In genomic region chr16:18983565-18984424, GRCh38 we compare ENCODE assay signal across 8 cellular contexts. TPM values are rescaled to one million over a fixed set of nuclear protein-coding genes. Genes with fewer than 3 reads are reported as not detected.
A peak's percentile ranks its signal among the peaks of the same experiment; 100 is the strongest.
DNase-seq lines count a peak whose midpoint lies in the region; ATAC-seq and TF ChIP-seq lines count a peak whose summit lies in the region.

TMC7 (plus strand) TSS chr16:18983934; CDS start chr16:18984064, 130 bp downstream.

- H3K36me3 ChIP-seq in BE2C (no peaks in the 10 kb centered on the region), adipocyte (ENCODE audit: control insufficient read depth, insufficient read depth, low read length, severe bottlenecking) (no peaks in the 10 kb centered on the region), cardiac muscle cell (no peaks in the 10 kb centered on the region), osteoblast (ENCODE audit: insufficient read depth, low read length) (no peaks in the 10 kb centered on the region)

- H3K79me2 ChIP-seq in osteoblast (ENCODE audit: insufficient read depth, low read length) = no peaks in the 10 kb centered on the region

- TF ChIP-seq CTCF in BE2C (IDR thresholded peaks at IDR 0.05; ENCODE audit: low read depth, low read length) (peak; percentile 79), cardiac muscle cell (IDR thresholded peaks at IDR 0.05; ENCODE audit: low read depth, low read length) (peak; percentile 79), osteoblast (IDR thresholded peaks at IDR 0.05; ENCODE audit: extremely low read depth, low read depth, low read length) (peak; percentile 79)

- H3K4me3 ChIP-seq in BE2C (ENCODE audit: low read depth, low read length) (peak within 1 kb of the TSS; percentile 77), adipocyte (ENCODE audit: low read length) (peak within 1 kb of the TSS; percentile 83), cardiac muscle cell (peak within 1 kb of the TSS; percentile 54), osteoblast (ENCODE audit: insufficient read depth, low read length) (peak within 1 kb of the TSS; percentile 83)

- peak within 1 kb of the TSS; percentile 68 for H3K9ac ChIP-seq in adipocyte (ENCODE audit: low read length)

- no peaks in the 10 kb centered on the region for H4K20me1 ChIP-seq in osteoblast (ENCODE audit: insufficient read depth, low read length)

- no peaks in the 10 kb centered on the region for H3K27me3 ChIP-seq in BE2C
- peaks cover 3% of the 10 kb centered on the region for H3K27me3 ChIP-seq in adipocyte (replicated peaks; ENCODE audit: control insufficient read depth, insufficient read depth, low read length)
- H3K27me3 ChIP-seq in cardiac muscle cell = no peaks in the 10 kb centered on the region
- no peaks in the 10 kb centered on the region for H3K27me3 ChIP-seq in osteoblast (ENCODE audit: insufficient read depth, low read length)

- H2AFZ ChIP-seq in osteoblast (ENCODE audit: low read length) = peak within 1 kb of the TSS; percentile 97

- ATAC-seq in GM19467 (IDR thresholded peaks at IDR 0.05; ENCODE audit: unreplicated experiment) (no peak), GM19452 (IDR thresholded peaks at IDR 0.05; ENCODE audit: unreplicated experiment) (no peak)

- H3K9me3 ChIP-seq in BE2C (no peaks in the 10 kb centered on the region), adipocyte (ENCODE audit: control insufficient read depth, low read length) (no peaks in the 10 kb centered on the region), cardiac muscle cell (ENCODE audit: low read depth) (no peaks in the 10 kb centered on the region), osteoblast (ENCODE audit: low read depth, low read length) (no peaks in the 10 kb centered on the region)

- H3K4me1 ChIP-seq in BE2C (no peaks in the 10 kb centered on the region), adipocyte (ENCODE audit: control insufficient read depth, insufficient read depth, low read length) (peaks cover 4% of the 10 kb centered on the region), cardiac muscle cell (ENCODE audit: low read depth) (no peaks in the 10 kb centered on the region), osteoblast (ENCODE audit: insufficient read depth, low read length) (peaks cover 6% of the 10 kb centered on the region)

- DNase-seq in BE2C = peak; percentile 96
- DNase-seq in HK-2 (ENCODE audit: unreplicated experiment) = peak; percentile 85
- peak; percentile 89 for DNase-seq in NCI-H748 (lab: John Stamatoyannopoulos, UW; ENCODE audit: unreplicated experiment)
- peak; percentile 95 for DNase-seq in adipocyte (ENCODE audit: low read depth)
- DNase-seq in cardiac muscle cell (ENCODE audit: low read depth in 1 of 2, low spot score in 1 of 2) = peak; percentile 83 to 94
- DNase-seq in osteoblast (ENCODE audit: insufficient read length, low spot score, missing footprints) = peak; percentile 94

- H3K27ac ChIP-seq in cardiac muscle cell (no peak within 1 kb of the TSS), osteoblast (ENCODE audit: low read depth, low read length) (peak within 1 kb of the TSS; percentile 66)

- H3K4me2 ChIP-seq in osteoblast (ENCODE audit: insufficient read depth, low read length) = peak within 1 kb of the TSS; percentile 94

RNA-seq across cellular contexts. Expression of gene TMC7, which starts in this region (rescaled TPM):
- 1.5 TPM for polyA plus RNA-seq in BE2C (2012; ENCODE audit: insufficient read depth, insufficient read length, low read depth)
- total RNA-seq in cardiac muscle cell (0.81 and 1.5 TPM in 2 replicates), osteoblast (1.1 and 1.5 TPM in 2 replicates)
- polyA plus RNA-seq in cardiac muscle cell = 4.2 and 4.6 TPM in 2 replicates
